ENCODE assay signal across 1 cellular context in genomic region chr10:32943854-32944661, GRCh38.
TF ChIP-seq lines count a peak whose summit lies in the region.

No MANE protein-coding gene starts in this region.

TF ChIP-seq in HepG2, 621 proteins besides CTCF, POLR2A, EP300 and RAD21 (continued from another document and continues in another):
- TF ChIP-seq ZNF770 (CRISPR knock-in tag; IDR thresholded peaks at IDR 0.05) (no peak), RAD51 (IDR thresholded peaks at IDR 0.05; ENCODE audit: borderline replicate concordance) (no peak), ZNF556 (CRISPR knock-in tag; IDR thresholded peaks at IDR 0.05; ENCODE audit: borderline replicate concordance) (peak; percentile 50; the same call in 1 of the 2 replicates), DRAP1 (CRISPR knock-in tag; IDR thresholded peaks at IDR 0.05) (peak; percentile 75), TARDBP (CRISPR knock-in tag; IDR thresholded peaks at IDR 0.05) (peak; percentile 79), CBX5 (CRISPR knock-in tag; IDR thresholded peaks at IDR 0.05; ENCODE audit: borderline replicate concordance) (peak; percentile 40; the same call in 1 of the 2 replicates), RXRB (CRISPR knock-in tag; IDR thresholded peaks at IDR 0.05; ENCODE audit: borderline replicate concordance) (peak; percentile 83), CERS6 (CRISPR knock-in tag; IDR thresholded peaks at IDR 0.05) (no peak), ZNF18 (CRISPR knock-in tag; IDR thresholded peaks at IDR 0.05; ENCODE audit: insufficient replicate concordance) (no peak), ZNF567 (CRISPR knock-in tag; IDR thresholded peaks at IDR 0.05; ENCODE audit: borderline replicate concordance) (0 out of 2 replicates have a peak, but pooled peaks have one; percentile 55), AGO2 (optimal IDR thresholded peaks at IDR 0.05; ENCODE audit: low read depth, low read length) (peak; percentile 50), ZGPAT (CRISPR knock-in tag; IDR thresholded peaks at IDR 0.05) (peak; percentile 67), TFDP1 (CRISPR knock-in tag; IDR thresholded peaks at IDR 0.05; ENCODE audit: borderline replicate concordance) (peak; percentile 36; the same call in 1 of the 2 replicates), ZBTB1 (CRISPR knock-in tag; IDR thresholded peaks at IDR 0.05; ENCODE audit: borderline replicate concordance) (no peak), NFE2L1 (CRISPR knock-in tag; IDR thresholded peaks at IDR 0.05; ENCODE audit: borderline replicate concordance) (no peak), FOXO1 (CRISPR knock-in tag; IDR thresholded peaks at IDR 0.05) (peak; percentile 58), BCLAF1 (IDR thresholded peaks at IDR 0.05) (no peak), ZC3H4 (CRISPR knock-in tag; IDR thresholded peaks at IDR 0.05; ENCODE audit: borderline replicate concordance) (no peak), ZNF670 (CRISPR knock-in tag; IDR thresholded peaks at IDR 0.05; ENCODE audit: borderline replicate concordance) (no peak), PBX2 (CRISPR knock-in tag; IDR thresholded peaks at IDR 0.05) (no peak), DDIT3 (CRISPR knock-in tag; IDR thresholded peaks at IDR 0.05) (no peak), HMG20A (CRISPR knock-in tag; IDR thresholded peaks at IDR 0.05; ENCODE audit: borderline replicate concordance) (peak; percentile 41; the same call in 1 of the 2 replicates), ZBTB34 (CRISPR knock-in tag; IDR thresholded peaks at IDR 0.05) (0 out of 2 replicates have a peak, but pooled peaks have one; percentile 58), ZNF260 (CRISPR knock-in tag; IDR thresholded peaks at IDR 0.05; ENCODE audit: borderline replicate concordance, low read depth) (no peak), ZNF510 (CRISPR knock-in tag; IDR thresholded peaks at IDR 0.05; ENCODE audit: low read depth) (no peak), ZNF337 (CRISPR knock-in tag; IDR thresholded peaks at IDR 0.05; ENCODE audit: borderline replicate concordance, low read depth) (0 out of 2 replicates have a peak, but pooled peaks have one; percentile 56), BCL6 (CRISPR knock-in tag; IDR thresholded peaks at IDR 0.05) (peak; percentile 62), MLLT10 (CRISPR knock-in tag; IDR thresholded peaks at IDR 0.05) (no peak), AKAP8 (CRISPR knock-in tag; IDR thresholded peaks at IDR 0.05) (no peak), ZBTB20 (CRISPR knock-in tag; IDR thresholded peaks at IDR 0.05; ENCODE audit: borderline replicate concordance, low read depth) (no peak), ZNF724P (CRISPR knock-in tag; IDR thresholded peaks at IDR 0.05; ENCODE audit: borderline replicate concordance) (peak; percentile 60; the same call in 1 of the 2 replicates), SPEN (CRISPR knock-in tag; IDR thresholded peaks at IDR 0.05; ENCODE audit: low read depth) (peak; percentile 76), ZNF20 (CRISPR knock-in tag; IDR thresholded peaks at IDR 0.05) (no peak), CENPX (CRISPR knock-in tag; IDR thresholded peaks at IDR 0.05) (no peak), NCOA2 (CRISPR knock-in tag; IDR thresholded peaks at IDR 0.05) (0 out of 2 replicates have a peak, but pooled peaks have one; percentile 36), ZFP36L1 (CRISPR knock-in tag; IDR thresholded peaks at IDR 0.05) (no peak; the same call in 1 of the 2 replicates), AHR (CRISPR knock-in tag; IDR thresholded peaks at IDR 0.05) (0 out of 2 replicates have a peak, but pooled peaks have one; percentile 40), MLXIP (CRISPR knock-in tag; IDR thresholded peaks at IDR 0.05; ENCODE audit: borderline replicate concordance) (no peak), KDM1A (CRISPR knock-in tag; IDR thresholded peaks at IDR 0.05) (peak; percentile 66; the same call in 1 of the 2 replicates), TOPORS (CRISPR knock-in tag; IDR thresholded peaks at IDR 0.05) (0 out of 2 replicates have a peak, but pooled peaks have one; percentile 57), CCDC6 (CRISPR knock-in tag; IDR thresholded peaks at IDR 0.05) (no peak; the same call in 1 of the 2 replicates), ZNF362 (CRISPR knock-in tag; IDR thresholded peaks at IDR 0.05; ENCODE audit: borderline replicate concordance) (no peak), NBN (conservative IDR thresholded peaks at IDR 0.05) (no peak)
